Comparison of ENCODE assay signal across 22 cellular contexts in the genomic region with DNA sequence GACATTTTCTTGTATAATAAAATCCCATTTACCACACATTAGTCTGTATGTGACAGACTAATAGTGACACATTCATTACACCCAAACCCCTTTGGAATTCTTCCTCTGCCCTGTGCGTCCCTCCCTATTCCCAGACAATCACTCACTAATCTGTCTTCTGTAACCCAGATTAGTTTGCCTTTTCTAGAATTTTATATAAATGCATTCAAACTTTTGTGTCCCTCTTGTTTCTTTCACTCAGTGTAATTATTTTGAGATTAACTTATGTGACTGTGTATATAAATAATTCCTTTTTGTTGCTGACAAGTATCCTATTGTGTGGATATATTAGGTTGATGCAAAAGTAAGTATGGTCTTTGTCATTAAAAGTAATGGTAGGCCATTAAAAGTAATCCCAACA.
DNase-seq lines count a peak whose midpoint lies in the region; ATAC-seq lines count a peak whose summit lies in the region.
"Had no signal": no experiment of that assay in that cellular context is flagged by ENCODE, and none has a peak within 500 bp of the region (broad histone marks: within the 10 kb centered on the region; RNA-seq: fewer than 3 reads in every experiment).

No MANE protein-coding gene starts in this region.

- ATAC-seq in GM19351 (IDR thresholded peaks at IDR 0.05; ENCODE audit: unreplicated experiment) (no peak), GM19455 (IDR thresholded peaks at IDR 0.05; ENCODE audit: unreplicated experiment) (no peak)

- peaks cover 4% of the 10 kb centered on the region; the same call in 1 of the 2 replicates for H3K4me1 ChIP-seq in HAP-1
- H3K4me1 ChIP-seq: BE2C had no signal

- H3K9me3 ChIP-seq in HAP-1, result peaks cover 4% of the 10 kb centered on the region; the same call in 1 of the 2 replicates
- H3K9me3 ChIP-seq: BE2C, BLaER1 had no signal

- in situ Hi-C loops in HAP-1 (cut with MboI; ENCODE audit: low sequenced_read_pairs), result no loop called here

- DNase-seq in HAP-1 (ENCODE audit: low spot score in 2 of 2) (peak; percentile 69 to 97), NCI-H82 treated with DMSO at 0.1 percent for 48 hours (lab: John Stamatoyannopoulos, UW; ENCODE audit: unreplicated experiment) (peak; percentile 26), midbrain (lab: John Stamatoyannopoulos, UW) (no peak)
- DNase-seq: 8988T; ACHN; BE2C; C1 segment of cervical spinal cord; CD4-positive, alpha-beta memory T cell; CD4-positive, CD25-positive, alpha-beta regulatory T cell; CD8-positive, alpha-beta memory T cell; COR-L47; DMS 273 treated with DMSO at 0.1 percent for 48 hours; DMS153; DMS53; DMS79; DND-41; EL; GDM1 had no signal

- no peaks in the 10 kb centered on the region for H3K36me3 ChIP-seq in HAP-1 (replicated peaks)
- H3K36me3 ChIP-seq: BE2C, BLaER1 had no signal

- H3K27me3 ChIP-seq in HAP-1 (ENCODE audit: low read depth), result no peaks in the 10 kb centered on the region
- H3K27me3 ChIP-seq: BE2C, BLaER1 had no signal

- H3K4me3 ChIP-seq in HAP-1, result no peak overlapping the region
- H3K4me3 ChIP-seq: BLaER1, GM12878 had no signal
